ENCODE assay signal across 1 cellular context in genomic region chr16:46830417-46830901, GRCh38.
A peak's percentile ranks its signal among the peaks of the same experiment; 100 is the strongest.
TF ChIP-seq lines count a peak whose summit lies in the region.

No MANE protein-coding gene starts in this region.

TF ChIP-seq in GM12878, 131 proteins besides CTCF, POLR2A, EP300 and RAD21 (continued from another document):
- TF ChIP-seq RELB (IDR thresholded peaks at IDR 0.05; ENCODE audit: low read depth) = no peak
- TF ChIP-seq NFXL1 (IDR thresholded peaks at IDR 0.05; ENCODE audit: borderline replicate concordance) = no peak
- 0 out of 2 replicates have a peak, but pooled peaks have one; percentile 12 for TF ChIP-seq GATAD2B (conservative IDR thresholded peaks at IDR 0.05; ENCODE audit: low read depth)
- TF ChIP-seq BCL3 (IDR thresholded peaks at IDR 0.05; ENCODE audit: borderline replicate concordance, insufficient read depth, low read depth, low read length, poor library complexity, severe bottlenecking) = peak; percentile 9
- 0 out of 4 replicates have a peak, but pooled peaks of 1 of the 2 experiments have one; percentile 3 for TF ChIP-seq IKZF2 (IDR thresholded peaks at IDR 0.05)
TF ChIP-seq in GM12878: peak in this region for 5.
